25 cellular contexts compared by ENCODE assay signal in the genomic region with DNA sequence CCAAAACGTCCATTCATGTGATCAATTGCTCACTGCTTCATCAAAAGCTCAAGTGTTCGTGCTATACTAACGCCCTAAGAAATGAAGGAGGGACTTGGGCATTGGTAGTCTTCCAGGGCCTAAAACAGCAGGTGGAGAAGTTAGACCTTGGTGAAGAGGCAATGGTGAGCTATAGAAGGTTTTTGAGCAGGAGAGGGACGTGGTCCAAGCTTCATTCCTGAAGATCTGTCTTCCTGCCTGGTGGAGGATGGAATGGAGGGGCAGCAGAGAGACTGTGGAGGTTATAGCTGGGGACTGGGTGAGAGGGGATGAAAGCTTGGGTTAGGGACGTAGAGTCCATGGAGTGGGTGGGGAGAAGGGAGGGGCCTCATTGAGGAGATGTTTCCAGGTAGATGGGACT.
"Had no signal": no experiment of that assay in that cellular context is flagged by ENCODE, and none has a peak within 500 bp of the region (broad histone marks: within the 10 kb centered on the region; RNA-seq: fewer than 3 reads in every experiment).

No MANE protein-coding gene starts in this region.

- H3K4me3 ChIP-seq: SJCRH30 had no signal

- H3K27ac Mint-ChIP-seq: activated CD8-positive, alpha-beta memory T cell treated with anti-CD3 and anti-CD28 coated beads, Interleukin-2, amount 10 ng/mL, durations not matched to agents 7 days and 5 days; activated naive CD8-positive, alpha-beta T cell; activated T-cell treated with anti-CD3 and anti-CD28 coated beads, Interleukin-2, amount 50 U/mL, for 24 hours; activated T-helper 1 cell treated with anti-CD3 and anti-CD28 coated beads, Interleukin-12 subunit alpha, Interleukin-12 subunit beta, Interleukin-2, Interleukin-4 antibody, amounts not matched to agents 30 ng/mL and 10 ng/mL and 1 ng/mL, durations not matched to agents 14 hours and 24 hours and 36 hours; T-helper 1 cell treated with Interleukin-12 subunit alpha and Interleukin-12 subunit beta and Interleukin-4 antibody, amounts not matched to agents 30 μg/mL and 1 μg/mL, for 36 hours; WTC11 had no signal

- H3K9me3 Mint-ChIP-seq: activated T-cell treated with anti-CD3 and anti-CD28 coated beads, Interleukin-2, amount 50 U/mL, for 24 hours; activated T-helper 1 cell treated with anti-CD3 and anti-CD28 coated beads, Interleukin-12 subunit alpha, Interleukin-12 subunit beta, Interleukin-2, Interleukin-4 antibody, amounts not matched to agents 30 ng/mL and 10 ng/mL and 1 ng/mL, durations not matched to agents 14 hours and 24 hours and 36 hours; T-helper 1 cell treated with Interleukin-12 subunit alpha and Interleukin-12 subunit beta and Interleukin-4 antibody, amounts not matched to agents 30 μg/mL and 1 μg/mL, for 36 hours; WTC11 had no signal

- H3K9me3 ChIP-seq: SJCRH30 had no signal

- H3K4me1 ChIP-seq: SJCRH30 had no signal

- H3K4me3 Mint-ChIP-seq: activated CD8-positive, alpha-beta memory T cell treated with anti-CD3 and anti-CD28 coated beads, Interleukin-2, amount 10 ng/mL, durations not matched to agents 7 days and 5 days; activated naive CD8-positive, alpha-beta T cell; activated T-cell treated with anti-CD3 and anti-CD28 coated beads, Interleukin-2, amount 50 U/mL, for 24 hours; activated T-helper 1 cell treated with anti-CD3 and anti-CD28 coated beads, Interleukin-12 subunit alpha, Interleukin-12 subunit beta, Interleukin-2, Interleukin-4 antibody, amounts not matched to agents 30 ng/mL and 10 ng/mL and 1 ng/mL, durations not matched to agents 14 hours and 24 hours and 36 hours; T-helper 1 cell treated with Interleukin-12 subunit alpha and Interleukin-12 subunit beta and Interleukin-4 antibody, amounts not matched to agents 30 μg/mL and 1 μg/mL, for 36 hours; WTC11 had no signal

- H3K36me3 Mint-ChIP-seq: activated CD8-positive, alpha-beta memory T cell treated with anti-CD3 and anti-CD28 coated beads, Interleukin-2, amount 10 ng/mL, durations not matched to agents 7 days and 5 days; WTC11 had no signal

- H3K27me3 Mint-ChIP-seq: activated naive CD8-positive, alpha-beta T cell had no signal

- H3K27ac ChIP-seq: SJCRH30 had no signal

- DNase-seq: activated CD4-positive, alpha-beta T cell treated with anti-CD3 and anti-CD28 coated beads for 48 hours; activated CD4-positive, alpha-beta T cell treated with anti-CD3 and anti-CD28 coated beads, Interleukin-2, amount 50 U/mL, for 48 hours; activated CD4-positive, CD25-positive, alpha-beta regulatory T cell treated with anti-CD3 and anti-CD28 coated beads, Interleukin-2, amount 50 U/mL, for 72 hours; activated CD8-positive, alpha-beta memory T cell treated with anti-CD3 and anti-CD28 coated beads, Interleukin-2, amount 10 ng/mL, durations not matched to agents 7 days and 5 days; activated effector memory CD4-positive, alpha-beta T cell treated with Interleukin-2 at 50 U/mL for 16 hours; activated naive CD4-positive, alpha-beta T cell; activated T-cell treated with anti-CD3 and anti-CD28 coated beads, Interleukin-2, amount 50 U/mL, for 24 hours; cerebellar nuclear complex; KG1; NCI-H1092; NCI-H1417; NCI-H1930; NCI-H2171; NCI-H526; NK-92 treated with Interleukin-12 subunit alpha and Interleukin-12 subunit beta, amount 100 ng/mL, for 24 hours; OCI-M1; RPMI8226; SJCRH30 had no signal

- ATAC-seq: activated CD8-positive, alpha-beta memory T cell treated with anti-CD3 and anti-CD28 coated beads, Interleukin-2, amount 10 ng/mL, durations not matched to agents 7 days and 5 days; Panc1; Right ventricle myocardium inferior; SK-N-SH treated with all-trans-retinoic acid at 6 μM for 48 hours; WTC11 had no signal
